26 cellular contexts compared by ENCODE assay signal in genomic region chr17:30532871-30533270, GRCh38.
"Had no signal": no experiment of that assay in that cellular context is flagged by ENCODE, and none has a peak within 500 bp of the region (broad histone marks: within the 10 kb centered on the region; RNA-seq: fewer than 3 reads in every experiment).

No MANE protein-coding gene starts in this region.

- H3K27me3 ChIP-seq: ovary, right atrium auricular region, right lobe of liver, stomach, testis, tibial artery, upper lobe of right lung had no signal

- H3K27ac ChIP-seq: left ventricle myocardium inferior, ovary, right atrium auricular region, right lobe of liver, stomach, testis, tibial artery, upper lobe of right lung had no signal

- H3K4me1 Mint-ChIP-seq: immature natural killer cell; mesothelial cell of epicardium; naive B cell; stimulated activated naive B cell treated with anti-CD40 and anti-IgM and Interleukin-4, amounts not matched to agents 10 μg/mL and 1 μg/mL and 100 μg/mL, for 72 hours had no signal

- H3K4me2 ChIP-seq: smooth muscle cell had no signal

- DNase-seq: hippocampal formation; immature natural killer cell; left ventricle myocardium inferior; mesendoderm; naive B cell; ovary; right lobe of liver; stimulated activated CD4-positive, alpha-beta T cell treated with anti-CD3 and anti-CD28 coated beads, Interleukin-1b, Interleukin-23, amount 100 ng/mL, for 48 hours; stimulated activated CD4-positive, alpha-beta T cell treated with anti-CD3 and anti-CD28 coated beads, Interleukin-2, amount 100 ng/mL, for 48 hours; stimulated activated CD4-positive, alpha-beta T cell treated with anti-CD3 and anti-CD28 coated beads, Interleukin-4, amount 100 ng/mL, for 4 hours; stimulated activated CD8-positive, alpha-beta memory T cell treated with anti-CD3 and anti-CD28 coated beads, Interleukin-4, amount 100 ng/mL, for 48 hours; stimulated activated naive B cell treated with anti-CD40 and anti-IgM and Interleukin-4, amounts not matched to agents 10 μg/mL and 1 μg/mL and 100 μg/mL, for 72 hours; stimulated activated naive CD8-positive, alpha-beta T cell treated with anti-CD3 and anti-CD28 coated beads, Interleukin-15, Interleukin-2, amounts not matched to agents 100 U/mL and 50 U/mL, for 24 hours; stomach; testis; tibial artery; trophoblast cell; upper lobe of right lung had no signal

- H3K4me1 ChIP-seq: left ventricle myocardium inferior, right atrium auricular region, right lobe of liver, stomach, testis, tibial artery, upper lobe of right lung had no signal

- H3K36me3 ChIP-seq: left ventricle myocardium inferior, ovary, right atrium auricular region, right lobe of liver, upper lobe of right lung had no signal

- FAIRE-seq: islet of Langerhans, urothelium cell line had no signal

- H3K27me3 Mint-ChIP-seq: naive B cell; natural killer cell treated with Interleukin-12 subunit alpha and Interleukin-12 subunit beta and Interleukin-15 and Interleukin-18, amount 100 ng/mL, for 72 hours; progenitor cell of endocrine pancreas; stimulated activated naive B cell treated with anti-CD40 and anti-IgM and Interleukin-4, amounts not matched to agents 10 μg/mL and 1 μg/mL and 100 μg/mL, for 72 hours had no signal

- H3K27ac Mint-ChIP-seq: immature natural killer cell; mesothelial cell of epicardium; natural killer cell treated with Interleukin-12 subunit alpha and Interleukin-12 subunit beta and Interleukin-15 and Interleukin-18, amount 100 ng/mL, for 72 hours; progenitor cell of endocrine pancreas; stimulated activated naive B cell treated with anti-CD40 and anti-IgM and Interleukin-4, amounts not matched to agents 10 μg/mL and 1 μg/mL and 100 μg/mL, for 72 hours had no signal

- H3K9me3 ChIP-seq: left ventricle myocardium inferior, ovary, right atrium auricular region, right lobe of liver, stomach, testis, tibial artery, upper lobe of right lung had no signal

- H3K9me3 Mint-ChIP-seq: immature natural killer cell; natural killer cell treated with Interleukin-12 subunit alpha and Interleukin-12 subunit beta and Interleukin-15 and Interleukin-18, amount 100 ng/mL, for 72 hours had no signal

- H3K4me3 Mint-ChIP-seq: immature natural killer cell; mesothelial cell of epicardium; naive B cell; natural killer cell treated with Interleukin-12 subunit alpha and Interleukin-12 subunit beta and Interleukin-15 and Interleukin-18, amount 100 ng/mL, for 72 hours; stimulated activated naive B cell treated with anti-CD40 and anti-IgM and Interleukin-4, amounts not matched to agents 10 μg/mL and 1 μg/mL and 100 μg/mL, for 72 hours had no signal

- ATAC-seq: natural killer cell treated with Interleukin-12 subunit alpha and Interleukin-12 subunit beta and Interleukin-15 and Interleukin-18, amount 100 ng/mL, for 72 hours; right lobe of liver; stimulated activated naive B cell treated with anti-CD40 and anti-IgM and Interleukin-4, amounts not matched to agents 10 μg/mL and 1 μg/mL and 100 μg/mL, for 72 hours; stimulated activated naive CD8-positive, alpha-beta T cell treated with anti-CD3 and anti-CD28 coated beads, Interleukin-15, Interleukin-2, amounts not matched to agents 100 U/mL and 50 U/mL, for 24 hours; upper lobe of right lung had no signal

- H3K4me3 ChIP-seq: left ventricle myocardium inferior, lung, ovary, right atrium auricular region, right lobe of liver, smooth muscle cell, stomach, testis, tibial artery, upper lobe of right lung had no signal

- H3K36me3 Mint-ChIP-seq: mesothelial cell of epicardium; naive B cell; natural killer cell treated with Interleukin-12 subunit alpha and Interleukin-12 subunit beta and Interleukin-15 and Interleukin-18, amount 100 ng/mL, for 72 hours had no signal
